27 cellular contexts compared by ENCODE assay signal in genomic region chr6:37589198-37589597, GRCh38.
"Had no signal": no experiment of that assay in that cellular context is flagged by ENCODE, and none has a peak within 500 bp of the region (broad histone marks: within the 10 kb centered on the region; RNA-seq: fewer than 3 reads in every experiment).

No MANE protein-coding gene starts in this region.

- H3K27ac ChIP-seq: colonic mucosa, epithelial cell of prostate, esophagus squamous epithelium, gastrocnemius medialis, heart right ventricle, left lung, lower lobe of right lung had no signal

- H3K27me3 ChIP-seq: colonic mucosa had no signal

- DNase-seq: colonic mucosa; cortex of kidney; effector CD8-positive, alpha-beta T cell; effector memory CD8-positive, alpha-beta T cell; endodermal cell; erythroblast; esophagus squamous epithelium; foreskin fibroblast; foreskin melanocyte; gastrocnemius medialis; head of caudate nucleus; heart right ventricle; hippocampal formation; left cardiac atrium; left lung; left ventricle myocardium superior; lower lobe of right lung; mesenchymal stem cell; mucosa of descending colon; naive B cell had no signal

- FAIRE-seq: endometrium, islet of Langerhans, keratinocyte had no signal

- H3K36me3 ChIP-seq: colonic mucosa, esophagus squamous epithelium, gastrocnemius medialis, heart right ventricle, left lung, lower lobe of right lung had no signal

- ATAC-seq: effector memory CD8-positive, alpha-beta T cell; esophagus mucosa; gastrocnemius medialis; left cardiac atrium; left lung; left ventricle myocardium superior; lower lobe of right lung; mucosa of descending colon had no signal

- H3K9me3 Mint-ChIP-seq: dendritic cell treated with granulocyte-macrophage colony-stimulating factor and Interleukin-4, amounts not matched to agents 40 ng/mL and 50 ng/mL, for 4 days; effector memory CD8-positive, alpha-beta T cell; endodermal cell; mesothelial cell of epicardium; naive B cell had no signal

- H3K4me3 ChIP-seq: colonic mucosa, esophagus squamous epithelium, gastrocnemius medialis, heart right ventricle, left lung, lower lobe of right lung, mucosa of descending colon had no signal

- H3K4me3 Mint-ChIP-seq: dendritic cell treated with granulocyte-macrophage colony-stimulating factor and Interleukin-4, amounts not matched to agents 40 ng/mL and 50 ng/mL, for 4 days; effector memory CD8-positive, alpha-beta T cell; endodermal cell; mesothelial cell of epicardium; naive B cell had no signal

- H3K9me3 ChIP-seq: colonic mucosa, esophagus squamous epithelium, gastrocnemius medialis, heart right ventricle, left lung, lower lobe of right lung, mucosa of descending colon had no signal

- H3K36me3 Mint-ChIP-seq: mesothelial cell of epicardium, naive B cell had no signal

- H3K4me1 ChIP-seq: colonic mucosa, esophagus squamous epithelium, gastrocnemius medialis, heart right ventricle, left lung, lower lobe of right lung had no signal

- H3K27ac Mint-ChIP-seq: dendritic cell treated with granulocyte-macrophage colony-stimulating factor and Interleukin-4, amounts not matched to agents 40 ng/mL and 50 ng/mL, for 4 days; effector memory CD8-positive, alpha-beta T cell; endodermal cell; mesothelial cell of epicardium; naive B cell had no signal

- H3K4me1 Mint-ChIP-seq: endodermal cell, mesothelial cell of epicardium had no signal
